7 cellular contexts compared by ENCODE assay signal in the genomic region with DNA sequence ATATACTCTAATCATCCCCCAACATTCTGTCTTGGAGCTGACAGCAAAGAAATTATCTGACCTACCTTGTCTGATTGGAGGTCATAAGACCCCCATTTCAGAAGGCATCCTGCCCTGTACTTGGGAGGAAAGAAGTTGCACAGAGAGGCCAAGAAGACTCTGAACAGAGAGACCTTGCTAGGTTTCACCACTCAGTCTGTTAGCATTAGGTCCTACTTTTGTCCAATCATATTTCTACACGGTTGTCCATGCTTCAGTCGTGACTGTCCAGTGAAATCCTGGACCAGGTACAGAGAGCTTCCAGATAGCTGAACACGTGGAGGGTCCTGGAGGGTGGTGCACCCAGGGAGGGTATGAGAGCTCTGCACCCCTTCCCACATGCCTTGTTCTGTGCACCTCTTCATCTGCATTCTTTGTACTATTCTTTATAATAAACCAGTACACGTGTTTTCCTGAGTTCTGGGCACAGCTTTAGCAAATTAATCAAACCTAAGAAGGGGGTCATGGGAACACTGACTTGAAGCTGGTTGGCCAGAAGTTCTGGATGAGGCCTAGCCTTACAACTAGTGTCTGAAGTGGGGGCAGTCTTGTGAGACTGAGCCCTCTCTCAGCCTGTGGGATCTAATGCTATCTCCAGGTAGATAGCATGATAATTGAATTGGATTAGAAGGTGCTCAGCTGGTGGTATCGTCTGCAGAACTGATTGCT. TPM values are rescaled to one million over a fixed set of nuclear protein-coding genes. Genes with fewer than 3 reads are reported as not detected.
DNase-seq lines count a peak whose midpoint lies in the region; ATAC-seq and TF ChIP-seq lines count a peak whose summit lies in the region.
"Not testable (repeated sequence)": the region's sequence is repeated elsewhere in the genome, so short reads cannot be mapped to it uniquely, and the experiment has no call there.

No MANE protein-coding gene starts in this region.

- H2BK15ac ChIP-seq in mesendoderm (replicated peaks; ENCODE audit: low read depth): not testable (repeated sequence)

- peak overlapping the region in 5 of 7 donors; percentile 58 to 86 (median 81) for H3K27ac Mint-ChIP-seq in CD4-positive, alpha-beta memory T cell
- H3K27ac Mint-ChIP-seq in WTC11 (peak overlapping the region; percentile 88), endodermal cell (peak overlapping the region; percentile 90)
- H3K27ac Mint-ChIP-seq in activated naive CD8-positive, alpha-beta T cell treated with anti-CD3 and anti-CD28 coated beads, Interleukin-2, amount 50 U/mL, for 24 hours: peak overlapping the region; percentile 57
- not testable (repeated sequence) for H3K27ac Mint-ChIP-seq in neural progenitor cell

- POLR2A ChIA-PET in CD4-positive, alpha-beta memory T cell (lab: Charles Lee; ENCODE audit: partially characterized antibody); WTC11 (lab: Charles Lee): not testable (repeated sequence)

- H2AFZ ChIP-seq in neural progenitor cell (replicated peaks): not testable (repeated sequence)

- peaks cover 20% of the 10 kb centered on the region for H3K4me1 ChIP-seq in CD4-positive, alpha-beta memory T cell (ENCODE audit: insufficient read depth, low read length)
- H3K4me1 ChIP-seq in endodermal cell (ENCODE audit: control insufficient read depth, insufficient read depth, low read length); mesendoderm (ENCODE audit: control insufficient read depth, low read depth, low read length); neural progenitor cell: not testable (repeated sequence)

- not testable (repeated sequence) for H3K9me3 ChIP-seq in CD4-positive, alpha-beta memory T cell (ENCODE audit: control insufficient read depth in 1 of 2, low read length in 2 of 2); endodermal cell (ENCODE audit: control insufficient read depth, low read length); neural progenitor cell (ENCODE audit: low read depth)

- not testable (repeated sequence) for TF ChIP-seq CTCF in WTC11 (IDR thresholded peaks at IDR 0.05); endodermal cell (conservative IDR thresholded peaks at IDR 0.05); neural progenitor cell (IDR thresholded peaks at IDR 0.05)

- peaks cover 14 to 24% (median 19%) of the 10 kb centered on the region in 4 donors for H3K4me1 Mint-ChIP-seq in CD4-positive, alpha-beta memory T cell
- H3K4me1 Mint-ChIP-seq in WTC11, neural progenitor cell: not testable (repeated sequence)
- peaks cover 12% of the 10 kb centered on the region for H3K4me1 Mint-ChIP-seq in activated naive CD8-positive, alpha-beta T cell treated with anti-CD3 and anti-CD28 coated beads, Interleukin-2, amount 50 U/mL, for 24 hours
- H3K4me1 Mint-ChIP-seq in endodermal cell: peaks cover 13% of the 10 kb centered on the region

- not testable (repeated sequence) for DNase-seq in CD4-positive, alpha-beta memory T cell; WTC11 (ENCODE audit: low spot score); activated naive CD8-positive, alpha-beta T cell treated with anti-CD3 and anti-CD28 coated beads, Interleukin-2, amount 50 U/mL, for 24 hours; neural progenitor cell (ENCODE audit: low spot score)
- DNase-seq in NCI-H82 (lab: John Stamatoyannopoulos, UW): peak; percentile 38
- peak; percentile 59 for DNase-seq in endodermal cell
- peak; percentile 74 for DNase-seq in mesendoderm

- H3K18ac ChIP-seq in mesendoderm (ENCODE audit: low read length): not testable (repeated sequence)

- not testable (repeated sequence) for H3K4ac ChIP-seq in mesendoderm (ENCODE audit: low read depth, low read length)

- WGBS in endodermal cell (ENCODE audit: insufficient coverage in 1 of 2, insufficient read length in 1 of 2), 2 experiments: 56% methylated on average over 3 of the region's 5 CpGs; no CpG with 5 or more reads in 1 of the 2 experiments
- WGBS in mesendoderm (ENCODE audit: extremely low coverage, insufficient coverage, low lambda C conversion rate): no CpG with 5 or more reads among the region's 5 CpGs

- intact Hi-C loops in CD4-positive, alpha-beta memory T cell (cut with micrococcal nuclease): not testable (repeated sequence)

- not testable (repeated sequence) for H3K27me3 ChIP-seq in CD4-positive, alpha-beta memory T cell (ENCODE audit: insufficient read depth, low read length); endodermal cell (ENCODE audit: control insufficient read depth, insufficient read depth, low read length, poor library complexity, severe bottlenecking); mesendoderm (ENCODE audit: insufficient read depth, low read length, poor library complexity); neural progenitor cell

- H3K9ac ChIP-seq in endodermal cell (ENCODE audit: extremely low read depth, low read length, poor library complexity, severe bottlenecking); mesendoderm (ENCODE audit: low read length); neural progenitor cell: not testable (repeated sequence)

- H3K79me1 ChIP-seq in mesendoderm (ENCODE audit: low read length): not testable (repeated sequence)

- H2AK5ac ChIP-seq in mesendoderm (ENCODE audit: low read length): not testable (repeated sequence)

- H3K36me3 ChIP-seq in CD4-positive, alpha-beta memory T cell (ENCODE audit: insufficient read depth, low read length); mesendoderm (ENCODE audit: control insufficient read depth, insufficient read depth, low read length); neural progenitor cell: not testable (repeated sequence)
- H3K36me3 ChIP-seq in endodermal cell (ENCODE audit: control insufficient read depth, insufficient read depth, low read length): peaks cover 12% of the 10 kb centered on the region

- H3F3A ChIP-seq in neural progenitor cell (ENCODE audit: low read depth): not testable (repeated sequence)

- not testable (repeated sequence) for H4K5ac ChIP-seq in mesendoderm (ENCODE audit: low read length)

- not testable (repeated sequence) for H4K8ac ChIP-seq in mesendoderm (ENCODE audit: low read depth, low read length)

- H3K79me2 ChIP-seq in mesendoderm (ENCODE audit: control insufficient read depth, insufficient read depth, low read length): not testable (repeated sequence)
- peaks cover 90% of the 10 kb centered on the region for H3K79me2 ChIP-seq in neural progenitor cell (ENCODE audit: low read depth)

- CTCF ChIA-PET in CD4-positive, alpha-beta memory T cell (lab: Charles Lee; ENCODE audit: partially characterized antibody); WTC11 (lab: Charles Lee): not testable (repeated sequence)

- H3K4me3 ChIP-seq in CD4-positive, alpha-beta memory T cell (ENCODE audit: low read length in 2 of 2); mesendoderm (ENCODE audit: low read length); neural progenitor cell: not testable (repeated sequence)
- H3K4me3 ChIP-seq in endodermal cell (ENCODE audit: low read length): peak overlapping the region; percentile 40

- H3K36me3 Mint-ChIP-seq in CD4-positive, alpha-beta memory T cell; WTC11; activated naive CD8-positive, alpha-beta T cell treated with anti-CD3 and anti-CD28 coated beads, Interleukin-2, amount 50 U/mL, for 24 hours (ENCODE audit: low read depth); neural progenitor cell: not testable (repeated sequence)
- H3K36me3 Mint-ChIP-seq in endodermal cell (ENCODE audit: low read depth): peaks cover 18% of the 10 kb centered on the region

- H2BK120ac ChIP-seq in mesendoderm (ENCODE audit: low read depth, low read length): not testable (repeated sequence)

- not testable (repeated sequence) for H3K9me3 Mint-ChIP-seq in CD4-positive, alpha-beta memory T cell; WTC11; activated naive CD8-positive, alpha-beta T cell treated with anti-CD3 and anti-CD28 coated beads, Interleukin-2, amount 50 U/mL, for 24 hours; endodermal cell; neural progenitor cell

- H2BK5ac ChIP-seq in mesendoderm (ENCODE audit: low read length): not testable (repeated sequence)

- peak overlapping the region in 1 of 8 donors; percentile 17 for H3K4me3 Mint-ChIP-seq in CD4-positive, alpha-beta memory T cell
- H3K4me3 Mint-ChIP-seq in WTC11; activated naive CD8-positive, alpha-beta T cell treated with anti-CD3 and anti-CD28 coated beads, Interleukin-2, amount 50 U/mL, for 24 hours; endodermal cell; neural progenitor cell: not testable (repeated sequence)

- not testable (repeated sequence) for H3K27me3 Mint-ChIP-seq in CD4-positive, alpha-beta memory T cell; WTC11 (ENCODE audit: low read depth); activated naive CD8-positive, alpha-beta T cell treated with anti-CD3 and anti-CD28 coated beads, Interleukin-2, amount 50 U/mL, for 24 hours; endodermal cell (ENCODE audit: insufficient read depth); neural progenitor cell (ENCODE audit: insufficient read depth, low read depth)

- not testable (repeated sequence) for H3K27ac ChIP-seq in CD4-positive, alpha-beta memory T cell (ENCODE audit: low read depth, low read length); endodermal cell (ENCODE audit: low read depth, low read length); mesendoderm (ENCODE audit: low read depth, low read length)
- H3K27ac ChIP-seq in neural progenitor cell: peak overlapping the region; percentile 46

- H3K23ac ChIP-seq in mesendoderm (ENCODE audit: low read length): not testable (repeated sequence)

- H4K20me1 ChIP-seq in neural progenitor cell (ENCODE audit: low read depth): peaks cover 21% of the 10 kb centered on the region

- ATAC-seq in WTC11; activated naive CD8-positive, alpha-beta T cell treated with anti-CD3 and anti-CD28 coated beads, Interleukin-2, amount 50 U/mL, for 24 hours: not testable (repeated sequence)

- H3K56ac ChIP-seq in mesendoderm (ENCODE audit: low read length): not testable (repeated sequence)

- H3K4me2 ChIP-seq in mesendoderm (ENCODE audit: low read length); neural progenitor cell: not testable (repeated sequence)

RNA-seq across cellular contexts. Expression of gene NPEPPS, which starts 30.9 kb away (rescaled TPM):
- total RNA-seq in CD4-positive, alpha-beta memory T cell: 100 to 1,000 TPM; 118 to 131 TPM
- 10 to 100 TPM; 35.2 to 49.8 TPM for polyA plus RNA-seq in CD4-positive, alpha-beta memory T cell
- total RNA-seq in WTC11 (2021): 97.1 to 127 TPM (median 111 TPM) in 3 replicates
- total RNA-seq in endodermal cell: 100 to 1,000 TPM; 178 to 194 TPM
- 113 TPM for polyA plus RNA-seq in endodermal cell (2013, experiment 1 of 2)
- polyA plus RNA-seq in endodermal cell (2013, experiment 2 of 2): 112 TPM
- 45.5 TPM for polyA plus RNA-seq in mesendoderm (2013, experiment 1 of 2)
- 44.9 TPM for polyA plus RNA-seq in mesendoderm (2013, experiment 2 of 2)
- total RNA-seq in neural progenitor cell (ENCODE audit: low replicate concordance): 92.5 and 121 TPM in 2 replicates
